Comparison of ENCODE assay signal across 9 cellular contexts in genomic region chr19:41886761-41887710, GRCh38. TPM values are rescaled to one million over a fixed set of nuclear protein-coding genes. Genes with fewer than 3 reads are reported as not detected.
DNase-seq lines count a peak whose midpoint lies in the region; ATAC-seq and TF ChIP-seq lines count a peak whose summit lies in the region.
"Had no signal": no experiment of that assay in that cellular context is flagged by ENCODE, and none has a peak within 500 bp of the region (broad histone marks: within the 10 kb centered on the region; RNA-seq: fewer than 3 reads in every experiment).

No MANE protein-coding gene starts in this region.

- H3K4me3 ChIP-seq in colonic mucosa (peak overlapping the region; percentile 11), HAP-1 (no peak overlapping the region)

- peak overlapping the region; percentile 92 for H3K27ac Mint-ChIP-seq in T-helper 2 cell treated with Interferon-gamma antibody and Interleukin-4, amounts not matched to agents 5 μg/mL and 100 μg/mL, for 36 hours

- peaks cover 7% of the 10 kb centered on the region for H3K36me3 ChIP-seq in colonic mucosa
- peaks cover 4% of the 10 kb centered on the region; the same call in 1 of the 2 replicates for H3K36me3 ChIP-seq in HAP-1 (replicated peaks)

- H3K9me3 Mint-ChIP-seq in T-helper 2 cell treated with Interferon-gamma antibody and Interleukin-4, amounts not matched to agents 5 μg/mL and 100 μg/mL, for 36 hours, result no peaks in the 10 kb centered on the region

- H3K4me1 Mint-ChIP-seq in T-helper 2 cell treated with Interferon-gamma antibody and Interleukin-4, amounts not matched to agents 5 μg/mL and 100 μg/mL, for 36 hours (ENCODE audit: low read depth), result peaks cover 53% of the 10 kb centered on the region

- H3K27ac ChIP-seq in colonic mucosa, result peak overlapping the region; percentile 53

- H3K36me3 Mint-ChIP-seq in T-helper 2 cell treated with Interferon-gamma antibody and Interleukin-4, amounts not matched to agents 5 μg/mL and 100 μg/mL, for 36 hours (ENCODE audit: low read depth), result peaks cover 72% of the 10 kb centered on the region

- H3K9ac ChIP-seq in colonic mucosa (ENCODE audit: low read depth in 2 of 2, low read length in 2 of 2), result peak overlapping the region in 1 of 2 donors; percentile 64

- ATAC-seq in HG03432 (IDR thresholded peaks at IDR 0.05; ENCODE audit: unreplicated experiment), result no peak

- H3K4me1 ChIP-seq in colonic mucosa (peaks cover 19% of the 10 kb centered on the region), HAP-1 (peaks cover 9% of the 10 kb centered on the region)

- peak; percentile 78 for DNase-seq in GM13977 (ENCODE audit: low spot score)
- peak; percentile 73 for DNase-seq in T-helper 2 cell treated with Interferon-gamma antibody and Interleukin-4, amounts not matched to agents 5 μg/mL and 100 μg/mL, for 36 hours (ENCODE audit: low spot score)
- no peak for DNase-seq in colonic mucosa
- DNase-seq in stimulated activated CD4-positive, alpha-beta T cell treated with anti-CD3 and anti-CD28 coated beads, Interleukin-4, amount 100 ng/mL, for 4 hours, result peak; percentile 40 to 61
- DNase-seq in HK-2 (ENCODE audit: unreplicated experiment), result no peak
- no peak for DNase-seq in HAP-1 (ENCODE audit: low spot score in 2 of 2)
- DNase-seq in HuH-7.5 (ENCODE audit: low spot score), result no peak

- in situ Hi-C loops in GM13977 (cut with MboI; ENCODE audit: low pct_unique_long_range_greater_than_20kb, low sequenced_read_pairs, unreplicated experiment), result no loop called here
- in situ Hi-C loops in HAP-1 (cut with MboI; ENCODE audit: low sequenced_read_pairs), result no loop called here

- H3K4me3 Mint-ChIP-seq in T-helper 2 cell treated with Interferon-gamma antibody and Interleukin-4, amounts not matched to agents 5 μg/mL and 100 μg/mL, for 36 hours, result peak overlapping the region; percentile 89

- TF ChIP-seq CTCF in GM13977 (IDR thresholded peaks at IDR 0.05; ENCODE audit: extremely low read depth, insufficient read depth, missing control alignments) (no peak), colonic mucosa (IDR thresholded peaks at IDR 0.05) (no peak)

- H3K9me3 ChIP-seq in colonic mucosa (no peaks in the 10 kb centered on the region), HAP-1 (no peaks in the 10 kb centered on the region)

- no peaks in the 10 kb centered on the region for H3K27me3 Mint-ChIP-seq in T-helper 2 cell treated with Interferon-gamma antibody and Interleukin-4, amounts not matched to agents 5 μg/mL and 100 μg/mL, for 36 hours (ENCODE audit: low read depth)

- H3K27me3 ChIP-seq in colonic mucosa (no peaks in the 10 kb centered on the region), HAP-1 (ENCODE audit: low read depth) (no peaks in the 10 kb centered on the region)

- intact Hi-C loops in colonic mucosa (cut with DNase I), result no loop called here

RNA-seq across cellular contexts. Expression of gene ARHGEF1, which starts 4.1 kb away (rescaled TPM):
- 10 to 100 TPM; 64.1 to 98.7 TPM for total RNA-seq in colonic mucosa

RNA-seq across cellular contexts. Expression of gene CD79A, which starts 10.0 kb away (rescaled TPM):
- total RNA-seq in colonic mucosa, result 1 to 10 TPM; 3.5 to 3.8 TPM

RNA-seq across cellular contexts. Expression of gene RPS19, which starts 27.0 kb away (rescaled TPM):
- 1,000 to 10,000 TPM; 1,710 to 2,039 TPM for total RNA-seq in colonic mucosa

RNA-seq across cellular contexts. Expression of gene ERFL, which starts 41.2 kb away (rescaled TPM):
- under 1 TPM; 0.42 to 0.47 TPM for total RNA-seq in colonic mucosa
- total RNA-seq: liver had no signal

RNA-seq across cellular contexts. Expression of gene DMRTC2, which starts 42.2 kb away (rescaled TPM):
- total RNA-seq in colonic mucosa, result not detected
- total RNA-seq: liver had no signal

Comparison
In these comparisons a context has a peak if more than half of its experiments do, and no peak if none do; other contexts are left out.
1. DNase-seq: peak in GM13977 (single experiment), T-helper 2 cell treated with Interferon-gamma antibody and Interleukin-4, amounts not matched to agents 5 μg/mL and 100 μg/mL, for 36 hours (single experiment) and stimulated activated CD4-positive, alpha-beta T cell treated with anti-CD3 and anti-CD28 coated beads, Interleukin-4, amount 100 ng/mL, for 4 hours (2 of 2); none in colonic mucosa (single experiment), HK-2 (single experiment), HAP-1 (0 of 2) and HuH-7.5 (single experiment).